ENCODE assay signal across 1 cellular context in the genomic region with DNA sequence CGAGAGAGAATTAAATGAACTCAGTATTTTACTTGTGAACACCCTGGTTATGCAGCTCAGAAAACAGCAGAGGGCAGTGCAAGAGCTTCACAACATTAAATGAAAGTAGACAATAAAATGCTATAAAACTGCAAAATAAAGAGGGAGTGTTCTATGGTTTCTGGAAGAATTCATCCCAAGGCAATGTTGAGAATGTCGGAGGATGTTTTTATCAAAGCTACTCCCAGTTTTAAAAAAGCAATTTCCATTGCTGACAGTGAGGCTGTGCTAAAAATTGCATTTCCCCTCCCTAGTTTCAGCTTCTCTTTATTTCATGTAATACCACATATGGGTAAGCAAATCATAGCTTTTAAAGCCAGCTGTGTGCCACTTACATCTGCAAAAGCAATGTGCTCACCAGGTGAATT.
TF ChIP-seq lines count a peak whose summit lies in the region.

No MANE protein-coding gene starts in this region.

TF ChIP-seq in GM12878, 131 proteins besides CTCF, POLR2A, EP300 and RAD21 (continued from another document):
- TF ChIP-seq, protein P1, sequence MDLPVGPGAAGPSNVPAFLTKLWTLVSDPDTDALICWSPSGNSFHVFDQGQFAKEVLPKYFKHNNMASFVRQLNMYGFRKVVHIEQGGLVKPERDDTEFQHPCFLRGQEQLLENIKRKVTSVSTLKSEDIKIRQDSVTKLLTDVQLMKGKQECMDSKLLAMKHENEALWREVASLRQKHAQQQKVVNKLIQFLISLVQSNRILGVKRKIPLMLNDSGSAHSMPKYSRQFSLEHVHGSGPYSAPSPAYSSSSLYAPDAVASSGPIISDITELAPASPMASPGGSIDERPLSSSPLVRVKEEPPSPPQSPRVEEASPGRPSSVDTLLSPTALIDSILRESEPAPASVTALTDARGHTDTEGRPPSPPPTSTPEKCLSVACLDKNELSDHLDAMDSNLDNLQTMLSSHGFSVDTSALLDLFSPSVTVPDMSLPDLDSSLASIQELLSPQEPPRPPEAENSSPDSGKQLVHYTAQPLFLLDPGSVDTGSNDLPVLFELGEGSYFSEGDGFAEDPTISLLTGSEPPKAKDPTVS (IDR thresholded peaks at IDR 0.05; ENCODE audit: low read depth, low read length): no peak
- TF ChIP-seq, protein P2, sequence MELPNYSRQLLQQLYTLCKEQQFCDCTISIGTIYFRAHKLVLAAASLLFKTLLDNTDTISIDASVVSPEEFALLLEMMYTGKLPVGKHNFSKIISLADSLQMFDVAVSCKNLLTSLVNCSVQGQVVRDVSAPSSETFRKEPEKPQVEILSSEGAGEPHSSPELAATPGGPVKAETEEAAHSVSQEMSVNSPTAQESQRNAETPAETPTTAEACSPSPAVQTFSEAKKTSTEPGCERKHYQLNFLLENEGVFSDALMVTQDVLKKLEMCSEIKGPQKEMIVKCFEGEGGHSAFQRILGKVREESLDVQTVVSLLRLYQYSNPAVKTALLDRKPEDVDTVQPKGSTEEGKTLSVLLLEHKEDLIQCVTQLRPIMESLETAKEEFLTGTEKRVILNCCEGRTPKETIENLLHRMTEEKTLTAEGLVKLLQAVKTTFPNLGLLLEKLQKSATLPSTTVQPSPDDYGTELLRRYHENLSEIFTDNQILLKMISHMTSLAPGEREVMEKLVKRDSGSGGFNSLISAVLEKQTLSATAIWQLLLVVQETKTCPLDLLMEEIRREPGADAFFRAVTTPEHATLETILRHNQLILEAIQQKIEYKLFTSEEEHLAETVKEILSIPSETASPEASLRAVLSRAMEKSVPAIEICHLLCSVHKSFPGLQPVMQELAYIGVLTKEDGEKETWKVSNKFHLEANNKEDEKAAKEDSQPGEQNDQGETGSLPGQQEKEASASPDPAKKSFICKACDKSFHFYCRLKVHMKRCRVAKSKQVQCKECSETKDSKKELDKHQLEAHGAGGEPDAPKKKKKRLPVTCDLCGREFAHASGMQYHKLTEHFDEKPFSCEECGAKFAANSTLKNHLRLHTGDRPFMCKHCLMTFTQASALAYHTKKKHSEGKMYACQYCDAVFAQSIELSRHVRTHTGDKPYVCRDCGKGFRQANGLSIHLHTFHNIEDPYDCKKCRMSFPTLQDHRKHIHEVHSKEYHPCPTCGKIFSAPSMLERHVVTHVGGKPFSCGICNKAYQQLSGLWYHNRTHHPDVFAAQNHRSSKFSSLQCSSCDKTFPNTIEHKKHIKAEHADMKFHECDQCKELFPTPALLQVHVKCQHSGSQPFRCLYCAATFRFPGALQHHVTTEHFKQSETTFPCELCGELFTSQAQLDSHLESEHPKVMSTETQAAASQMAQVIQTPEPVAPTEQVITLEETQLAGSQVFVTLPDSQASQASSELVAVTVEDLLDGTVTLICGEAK (IDR thresholded peaks at IDR 0.05; ENCODE audit: borderline replicate concordance): no peak
- TF ChIP-seq, protein P3, sequence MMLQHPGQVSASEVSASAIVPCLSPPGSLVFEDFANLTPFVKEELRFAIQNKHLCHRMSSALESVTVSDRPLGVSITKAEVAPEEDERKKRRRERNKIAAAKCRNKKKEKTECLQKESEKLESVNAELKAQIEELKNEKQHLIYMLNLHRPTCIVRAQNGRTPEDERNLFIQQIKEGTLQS (IDR thresholded peaks at IDR 0.05; ENCODE audit: borderline replicate concordance, extremely low read depth, low read depth, low read length): no peak
- TF ChIP-seq EZH2 (IDR thresholded peaks at IDR 0.05; ENCODE audit: borderline replicate concordance, control insufficient read depth, low read depth, low read length) (no peak), WRNIP1 (IDR thresholded peaks at IDR 0.05; ENCODE audit: borderline replicate concordance, low read depth, low read length) (no peak), CBX5 (IDR thresholded peaks at IDR 0.05; ENCODE audit: low read depth) (no peak), NRF1 (conservative IDR thresholded peaks at IDR 0.05; ENCODE audit: low read depth, low read length) (no peak)
- TF ChIP-seq, protein P4, sequence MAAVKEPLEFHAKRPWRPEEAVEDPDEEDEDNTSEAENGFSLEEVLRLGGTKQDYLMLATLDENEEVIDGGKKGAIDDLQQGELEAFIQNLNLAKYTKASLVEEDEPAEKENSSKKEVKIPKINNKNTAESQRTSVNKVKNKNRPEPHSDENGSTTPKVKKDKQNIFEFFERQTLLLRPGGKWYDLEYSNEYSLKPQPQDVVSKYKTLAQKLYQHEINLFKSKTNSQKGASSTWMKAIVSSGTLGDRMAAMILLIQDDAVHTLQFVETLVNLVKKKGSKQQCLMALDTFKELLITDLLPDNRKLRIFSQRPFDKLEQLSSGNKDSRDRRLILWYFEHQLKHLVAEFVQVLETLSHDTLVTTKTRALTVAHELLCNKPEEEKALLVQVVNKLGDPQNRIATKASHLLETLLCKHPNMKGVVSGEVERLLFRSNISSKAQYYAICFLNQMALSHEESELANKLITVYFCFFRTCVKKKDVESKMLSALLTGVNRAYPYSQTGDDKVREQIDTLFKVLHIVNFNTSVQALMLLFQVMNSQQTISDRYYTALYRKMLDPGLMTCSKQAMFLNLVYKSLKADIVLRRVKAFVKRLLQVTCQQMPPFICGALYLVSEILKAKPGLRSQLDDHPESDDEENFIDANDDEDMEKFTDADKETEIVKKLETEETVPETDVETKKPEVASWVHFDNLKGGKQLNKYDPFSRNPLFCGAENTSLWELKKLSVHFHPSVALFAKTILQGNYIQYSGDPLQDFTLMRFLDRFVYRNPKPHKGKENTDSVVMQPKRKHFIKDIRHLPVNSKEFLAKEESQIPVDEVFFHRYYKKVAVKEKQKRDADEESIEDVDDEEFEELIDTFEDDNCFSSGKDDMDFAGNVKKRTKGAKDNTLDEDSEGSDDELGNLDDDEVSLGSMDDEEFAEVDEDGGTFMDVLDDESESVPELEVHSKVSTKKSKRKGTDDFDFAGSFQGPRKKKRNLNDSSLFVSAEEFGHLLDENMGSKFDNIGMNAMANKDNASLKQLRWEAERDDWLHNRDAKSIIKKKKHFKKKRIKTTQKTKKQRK (IDR thresholded peaks at IDR 0.05; ENCODE audit: low read depth, low read length): no peak
